Comparison of ENCODE assay signal across 21 cellular contexts in genomic region chr17:2017274-2017941, GRCh38. TPM values are rescaled to one million over a fixed set of nuclear protein-coding genes. Genes with fewer than 3 reads are reported as not detected.
DNase-seq lines count a peak whose midpoint lies in the region; ATAC-seq and TF ChIP-seq lines count a peak whose summit lies in the region.
"Had no signal": no experiment of that assay in that cellular context is flagged by ENCODE, and none has a peak within 500 bp of the region (broad histone marks: within the 10 kb centered on the region; RNA-seq: fewer than 3 reads in every experiment).

No MANE protein-coding gene starts in this region.

- H3K27me3 Mint-ChIP-seq in stimulated activated memory B cell treated with anti-CD40 and anti-IgM and Interleukin-4, amounts not matched to agents 10 μg/mL and 1 μg/mL and 100 μg/mL, for 72 hours, result peaks cover 56% of the 10 kb centered on the region

- peaks cover 4% of the 10 kb centered on the region for H3K36me3 Mint-ChIP-seq in stimulated activated memory B cell treated with anti-CD40 and anti-IgM and Interleukin-4, amounts not matched to agents 10 μg/mL and 1 μg/mL and 100 μg/mL, for 72 hours
- H3K36me3 Mint-ChIP-seq: CD4-positive, CD25-positive, alpha-beta regulatory T cell; WTC11 had no signal

- H3K27me3 ChIP-seq in hepatocyte, result peaks cover 38% of the 10 kb centered on the region
- H3K27me3 ChIP-seq: ovary had no signal

- H3K79me2 ChIP-seq in hepatocyte, result no peaks in the 10 kb centered on the region

- H3K4me3 Mint-ChIP-seq in stimulated activated memory B cell treated with anti-CD40 and anti-IgM and Interleukin-4, amounts not matched to agents 10 μg/mL and 1 μg/mL and 100 μg/mL, for 72 hours, result no peak overlapping the region
- H3K4me3 Mint-ChIP-seq: CD4-positive, CD25-positive, alpha-beta regulatory T cell; endodermal cell; T-helper 1 cell treated with Interleukin-12 subunit alpha and Interleukin-12 subunit beta and Interleukin-4 antibody, amounts not matched to agents 30 μg/mL and 1 μg/mL, for 36 hours; WTC11 had no signal

- WGBS in hepatocyte (ENCODE audit: low lambda C conversion rate, missing lambda C conversion rate), result 92% methylated on average over 19 of the region's 19 CpGs

- H3K27ac ChIP-seq in hepatocyte, result no peak overlapping the region
- H3K27ac ChIP-seq: left lung, ovary had no signal

- H3K4me1 ChIP-seq in hepatocyte (ENCODE audit: insufficient read depth), result no peaks in the 10 kb centered on the region

- ATAC-seq in stimulated activated memory B cell treated with anti-CD40 and anti-IgM and Interleukin-4, amounts not matched to agents 10 μg/mL and 1 μg/mL and 100 μg/mL, for 72 hours, result peak; percentile 78
- ATAC-seq: left lung, WTC11 had no signal

- H3K27ac Mint-ChIP-seq in stimulated activated memory B cell treated with anti-CD40 and anti-IgM and Interleukin-4, amounts not matched to agents 10 μg/mL and 1 μg/mL and 100 μg/mL, for 72 hours, result peak overlapping the region; percentile 66
- H3K27ac Mint-ChIP-seq: endodermal cell; T-helper 1 cell treated with Interleukin-12 subunit alpha and Interleukin-12 subunit beta and Interleukin-4 antibody, amounts not matched to agents 30 μg/mL and 1 μg/mL, for 36 hours; WTC11 had no signal

- no peaks in the 10 kb centered on the region for H4K20me1 ChIP-seq in hepatocyte (ENCODE audit: insufficient read depth, poor library complexity, severe bottlenecking)

- no peak overlapping the region for H3K4me2 ChIP-seq in hepatocyte
- H3K4me2 ChIP-seq: smooth muscle cell had no signal

- H3K9me2 ChIP-seq in hepatocyte (replicated peaks; ENCODE audit: insufficient read depth), result no peaks in the 10 kb centered on the region

- no peak for TF ChIP-seq CTCF in hepatocyte (IDR thresholded peaks at IDR 0.05; ENCODE audit: poor library complexity)

- H2AFZ ChIP-seq in hepatocyte, result no peak overlapping the region

- H3K9me3 Mint-ChIP-seq in stimulated activated memory B cell treated with anti-CD40 and anti-IgM and Interleukin-4, amounts not matched to agents 10 μg/mL and 1 μg/mL and 100 μg/mL, for 72 hours, result peaks cover 2% of the 10 kb centered on the region
- H3K9me3 Mint-ChIP-seq: CD4-positive, CD25-positive, alpha-beta regulatory T cell; endodermal cell; T-helper 1 cell treated with Interleukin-12 subunit alpha and Interleukin-12 subunit beta and Interleukin-4 antibody, amounts not matched to agents 30 μg/mL and 1 μg/mL, for 36 hours; WTC11 had no signal

- no peaks in the 10 kb centered on the region for H3K36me3 ChIP-seq in hepatocyte (replicated peaks; ENCODE audit: insufficient read depth, low read depth)
- H3K36me3 ChIP-seq: left lung, ovary had no signal

- H3K9me3 ChIP-seq in hepatocyte (ENCODE audit: low read depth), result no peaks in the 10 kb centered on the region
- H3K9me3 ChIP-seq: left lung, ovary had no signal

- DNase-seq in NCI-H2171 treated with DMSO at 0.1 percent for 48 hours (lab: John Stamatoyannopoulos, UW) (peak; percentile 33), NCI-H2171 (lab: John Stamatoyannopoulos, UW) (no peak), NCI-H1694 treated with DMSO at 0.1 percent for 48 hours (lab: John Stamatoyannopoulos, UW) (peak; percentile 25), glomerular visceral epithelial cell (ENCODE audit: extremely low spot score) (peak; percentile 52), SW480 (ENCODE audit: low spot score) (no peak), hepatocyte (ENCODE audit: low spot score) (no peak), NCI-H1417 treated with DMSO at 0.1 percent for 48 hours (lab: John Stamatoyannopoulos, UW) (no peak)
- DNase-seq: CD4-positive, CD25-positive, alpha-beta regulatory T cell; endodermal cell; left lung; NCI-H2081 treated with DMSO at 0.1 percent for 48 hours; NCI-H774; ovary; Right ventricle myocardium superior; trophoblast cell had no signal

- peaks cover 17% of the 10 kb centered on the region for H3K4me1 Mint-ChIP-seq in stimulated activated memory B cell treated with anti-CD40 and anti-IgM and Interleukin-4, amounts not matched to agents 10 μg/mL and 1 μg/mL and 100 μg/mL, for 72 hours

- H3K4me3 ChIP-seq in hepatocyte, result no peak overlapping the region
- H3K4me3 ChIP-seq: left lung, ovary, smooth muscle cell had no signal

RNA-seq across cellular contexts. Expression of gene RTN4RL1, which starts 7.7 kb away (rescaled TPM):
- 0.48 and 1.4 TPM in 2 replicates for total RNA-seq in hepatocyte
- polyA plus RNA-seq in hepatocyte, result 0.53 and 0.97 TPM in 2 replicates
- total RNA-seq: Daoy, HT-29, smooth muscle cell had no signal
- polyA plus RNA-seq: smooth muscle cell had no signal

RNA-seq across cellular contexts. Expression of gene DPH1, which starts 12.5 kb away (rescaled TPM):
- total RNA-seq in hepatocyte, result 26.2 and 27.8 TPM in 2 replicates
- polyA plus RNA-seq in hepatocyte, result 45.2 and 49.0 TPM in 2 replicates

RNA-seq across cellular contexts. Expression of gene OVCA2, which starts 24.4 kb away (rescaled TPM):
- 49.2 and 56.4 TPM in 2 replicates for total RNA-seq in hepatocyte
- 72.5 and 72.7 TPM in 2 replicates for polyA plus RNA-seq in hepatocyte

RNA-seq across cellular contexts. Expression of gene HIC1, which starts 37.5 kb away (rescaled TPM):
- 8.8 and 9.4 TPM in 2 replicates for total RNA-seq in hepatocyte
- polyA plus RNA-seq in hepatocyte, result 8.2 and 10.2 TPM in 2 replicates

Comparison
In these comparisons a context has a peak if more than half of its experiments do, and no peak if none do; other contexts are left out.
1. DNase-seq: peak in NCI-H2171 treated with DMSO at 0.1 percent for 48 hours (single experiment), NCI-H1694 treated with DMSO at 0.1 percent for 48 hours (single experiment) and glomerular visceral epithelial cell (single experiment); none in NCI-H2171 (single experiment), SW480 (single experiment), hepatocyte (single experiment) and NCI-H1417 treated with DMSO at 0.1 percent for 48 hours (single experiment).